Comparison of ENCODE assay signal across 17 cellular contexts in the genomic region with DNA sequence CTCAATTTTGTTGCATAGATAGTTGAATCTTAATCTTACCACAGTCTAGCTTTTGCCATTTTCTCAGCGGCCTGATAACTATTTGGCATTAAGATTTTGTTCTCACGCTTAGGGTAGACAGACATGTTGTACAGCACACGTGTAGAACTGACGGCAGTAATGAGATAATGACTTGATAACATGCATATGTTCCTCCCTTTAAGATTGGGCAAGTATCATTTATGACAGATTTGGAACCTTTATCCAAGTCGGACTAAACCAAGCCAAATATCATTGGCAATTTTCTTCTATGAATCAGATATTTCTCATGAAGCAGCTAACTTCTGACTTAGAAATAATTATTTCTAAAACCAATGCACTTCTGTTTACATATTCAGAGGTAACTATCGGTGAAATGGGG.
"Had no signal": no experiment of that assay in that cellular context is flagged by ENCODE, and none has a peak within 500 bp of the region (broad histone marks: within the 10 kb centered on the region; RNA-seq: fewer than 3 reads in every experiment).

No MANE protein-coding gene starts in this region.

- H3K27ac ChIP-seq: dorsolateral prefrontal cortex, heart left ventricle, left lung, neutrophil, stomach, thoracic aorta, transverse colon had no signal

- DNase-seq: cortex of kidney; dorsolateral prefrontal cortex; effector CD8-positive, alpha-beta T cell; heart left ventricle; hippocampal formation; left lung; mucosa of descending colon; naive thymus-derived CD8-positive, alpha-beta T cell; posterior cingulate gyrus; small intestine; stimulated activated CD4-positive, alpha-beta T cell treated with anti-CD3 and anti-CD28 coated beads, Interleukin-12 subunit alpha, Interleukin-12 subunit beta, amount 100 ng/mL, for 4 hours; stimulated activated naive CD4-positive, alpha-beta T cell; stomach; substantia nigra; transverse colon had no signal

- H3K4me3 ChIP-seq: dorsolateral prefrontal cortex, heart left ventricle, left lung, mucosa of descending colon, stomach, thoracic aorta, transverse colon had no signal

- H3K36me3 ChIP-seq: heart left ventricle, left lung, neutrophil, stomach, thoracic aorta, transverse colon had no signal

- ATAC-seq: left lung; mucosa of descending colon; naive thymus-derived CD8-positive, alpha-beta T cell had no signal

- H3K27me3 ChIP-seq: dorsolateral prefrontal cortex, heart left ventricle, left lung, neutrophil, stomach, transverse colon had no signal

- H3K4me1 ChIP-seq: left lung, stomach, transverse colon had no signal

- H3K9me3 ChIP-seq: mucosa of descending colon, neutrophil, stomach, thoracic aorta, transverse colon had no signal
